In genomic region chr6:97864366-97864765, GRCh38 we compare ENCODE assay signal across 8 cellular contexts.
"Had no signal": no experiment of that assay in that cellular context is flagged by ENCODE, and none has a peak within 500 bp of the region (broad histone marks: within the 10 kb centered on the region; RNA-seq: fewer than 3 reads in every experiment).

No MANE protein-coding gene starts in this region.

- H3K27ac ChIP-seq: GM23248, HL-60 had no signal

- FAIRE-seq: HepG2 had no signal

- H3K4me3 ChIP-seq: GM23248, HAP-1 had no signal

- H3K27ac Mint-ChIP-seq: HFFc6, IgD-negative memory B cell had no signal

- H3K4me1 Mint-ChIP-seq: IgD-negative memory B cell had no signal

- H3K9ac ChIP-seq: GM23248 had no signal

- H3K9me3 ChIP-seq: HAP-1 had no signal

- H3K36me3 Mint-ChIP-seq: IgD-negative memory B cell had no signal

- H2AFZ ChIP-seq: GM23248 had no signal

- H3K9me3 Mint-ChIP-seq: IgD-negative memory B cell had no signal

- H3K4me3 Mint-ChIP-seq: HFFc6, IgD-negative memory B cell had no signal

- DNase-seq: GM23248, GOT3, H7, HFFc6 had no signal

- H3K36me3 ChIP-seq: HAP-1 had no signal

- H3K27me3 Mint-ChIP-seq: IgD-negative memory B cell had no signal
